ENCODE assay signal across 8 cellular contexts in genomic region chr11:128467610-128468041, GRCh38.
A peak's percentile ranks its signal among the peaks of the same experiment; 100 is the strongest.
DNase-seq lines count a peak whose midpoint lies in the region; ATAC-seq and TF ChIP-seq lines count a peak whose summit lies in the region.

No MANE protein-coding gene starts in this region.

- H3K27me3 ChIP-seq in left ventricle myocardium inferior (ENCODE audit: low read depth) = no peaks in the 10 kb centered on the region

- H3K4me3 Mint-ChIP-seq in activated CD4-positive, alpha-beta T cell treated with anti-CD3 and anti-CD28 coated beads, Interleukin-2, amount 10 ng/mL, durations not matched to agents 7 days and 5 days = peak overlapping the region; percentile 55
- peak overlapping the region; percentile 88 for H3K4me3 Mint-ChIP-seq in activated naive CD4-positive, alpha-beta T cell treated with anti-CD3 and anti-CD28 coated beads, Interleukin-2, amount 50 U/mL, for 24 hours
- H3K4me3 Mint-ChIP-seq in stimulated activated memory B cell treated with anti-CD40 and anti-IgM and Interleukin-4, amounts not matched to agents 10 μg/mL and 1 μg/mL and 100 μg/mL, for 72 hours = no peak overlapping the region

- peaks cover 97% of the 10 kb centered on the region for H3K4me1 Mint-ChIP-seq in activated CD4-positive, alpha-beta T cell treated with anti-CD3 and anti-CD28 coated beads, Interleukin-2, amount 10 ng/mL, durations not matched to agents 7 days and 5 days
- peaks cover 100% of the 10 kb centered on the region for H3K4me1 Mint-ChIP-seq in activated naive CD4-positive, alpha-beta T cell treated with anti-CD3 and anti-CD28 coated beads, Interleukin-2, amount 50 U/mL, for 24 hours
- peaks cover 98% of the 10 kb centered on the region for H3K4me1 Mint-ChIP-seq in stimulated activated memory B cell treated with anti-CD40 and anti-IgM and Interleukin-4, amounts not matched to agents 10 μg/mL and 1 μg/mL and 100 μg/mL, for 72 hours

- peak; percentile 21 for TF ChIP-seq CTCF in left ventricle myocardium inferior (IDR thresholded peaks at IDR 0.05; ENCODE audit: borderline replicate concordance)

- H3K4me1 ChIP-seq in left ventricle myocardium inferior = peaks cover 100% of the 10 kb centered on the region

- no peaks in the 10 kb centered on the region for H3K9me3 ChIP-seq in left ventricle myocardium inferior (replicated peaks)

- peak; percentile 29 for DNase-seq in activated CD4-positive, alpha-beta T cell treated with anti-CD3 and anti-CD28 coated beads, Interleukin-2, amount 10 ng/mL, durations not matched to agents 7 days and 5 days
- no peak for DNase-seq in activated CD4-positive, alpha-beta T cell treated with anti-CD3 and anti-CD28 coated beads, Interleukin-2, amount 50 U/mL, for 4 hours
- no peak for DNase-seq in left ventricle myocardium inferior
- DNase-seq in NCI-H1048 (lab: John Stamatoyannopoulos, UW) = no peak
- no peak for DNase-seq in NCI-H2029 (lab: John Stamatoyannopoulos, UW)
- DNase-seq in DMS79 (lab: John Stamatoyannopoulos, UW) = no peak

- ATAC-seq in stimulated activated memory B cell treated with anti-CD40 and anti-IgM and Interleukin-4, amounts not matched to agents 10 μg/mL and 1 μg/mL and 100 μg/mL, for 72 hours = no peak

- H3K9me3 Mint-ChIP-seq in activated CD4-positive, alpha-beta T cell treated with anti-CD3 and anti-CD28 coated beads, Interleukin-2, amount 10 ng/mL, durations not matched to agents 7 days and 5 days = no peaks in the 10 kb centered on the region
- no peaks in the 10 kb centered on the region for H3K9me3 Mint-ChIP-seq in activated naive CD4-positive, alpha-beta T cell treated with anti-CD3 and anti-CD28 coated beads, Interleukin-2, amount 50 U/mL, for 24 hours
- no peaks in the 10 kb centered on the region for H3K9me3 Mint-ChIP-seq in stimulated activated memory B cell treated with anti-CD40 and anti-IgM and Interleukin-4, amounts not matched to agents 10 μg/mL and 1 μg/mL and 100 μg/mL, for 72 hours

- H3K27ac ChIP-seq in left ventricle myocardium inferior (replicated peaks) = peak overlapping the region; percentile 80

- H3K27me3 Mint-ChIP-seq in activated CD4-positive, alpha-beta T cell treated with anti-CD3 and anti-CD28 coated beads, Interleukin-2, amount 10 ng/mL, durations not matched to agents 7 days and 5 days = no peaks in the 10 kb centered on the region
- no peaks in the 10 kb centered on the region for H3K27me3 Mint-ChIP-seq in activated naive CD4-positive, alpha-beta T cell treated with anti-CD3 and anti-CD28 coated beads, Interleukin-2, amount 50 U/mL, for 24 hours
- H3K27me3 Mint-ChIP-seq in stimulated activated memory B cell treated with anti-CD40 and anti-IgM and Interleukin-4, amounts not matched to agents 10 μg/mL and 1 μg/mL and 100 μg/mL, for 72 hours = no peaks in the 10 kb centered on the region

- H3K4me3 ChIP-seq in left ventricle myocardium inferior = no peak overlapping the region

- POLR2A ChIA-PET in activated CD4-positive, alpha-beta T cell treated with anti-CD3 and anti-CD28 coated beads, Interleukin-2, amount 10 ng/mL, durations not matched to agents 7 days and 5 days (lab: Charles Lee) = interaction anchor here (0.6 to 0.7 kb wide), 2 partner anchors 166 to 968 kb away, joined by 3 read pairs; no protein-coding TSS in a partner anchor

- CTCF ChIA-PET in activated CD4-positive, alpha-beta T cell treated with anti-CD3 and anti-CD28 coated beads, Interleukin-2, amount 10 ng/mL, durations not matched to agents 7 days and 5 days (lab: Charles Lee) = interaction anchor here (0.6 to 1.9 kb wide), 8 partner anchors 9 to 178 kb away, joined by 3 to 7 read pairs (median 4); no protein-coding TSS in a partner anchor

- intact Hi-C loops in left ventricle myocardium inferior (cut with micrococcal nuclease) = no loop called here

- peaks cover 36% of the 10 kb centered on the region for H3K36me3 ChIP-seq in left ventricle myocardium inferior

- H3K36me3 Mint-ChIP-seq in activated CD4-positive, alpha-beta T cell treated with anti-CD3 and anti-CD28 coated beads, Interleukin-2, amount 10 ng/mL, durations not matched to agents 7 days and 5 days (ENCODE audit: low read depth) = peaks cover 98% of the 10 kb centered on the region
- peaks cover 42% of the 10 kb centered on the region for H3K36me3 Mint-ChIP-seq in activated naive CD4-positive, alpha-beta T cell treated with anti-CD3 and anti-CD28 coated beads, Interleukin-2, amount 50 U/mL, for 24 hours
- peaks cover 70% of the 10 kb centered on the region for H3K36me3 Mint-ChIP-seq in stimulated activated memory B cell treated with anti-CD40 and anti-IgM and Interleukin-4, amounts not matched to agents 10 μg/mL and 1 μg/mL and 100 μg/mL, for 72 hours

- peak overlapping the region; percentile 91 for H3K27ac Mint-ChIP-seq in activated CD4-positive, alpha-beta T cell treated with anti-CD3 and anti-CD28 coated beads, Interleukin-2, amount 10 ng/mL, durations not matched to agents 7 days and 5 days
- H3K27ac Mint-ChIP-seq in activated naive CD4-positive, alpha-beta T cell treated with anti-CD3 and anti-CD28 coated beads, Interleukin-2, amount 50 U/mL, for 24 hours = peak overlapping the region; percentile 100
- H3K27ac Mint-ChIP-seq in stimulated activated memory B cell treated with anti-CD40 and anti-IgM and Interleukin-4, amounts not matched to agents 10 μg/mL and 1 μg/mL and 100 μg/mL, for 72 hours = peak overlapping the region; percentile 95
